Comparison of ENCODE assay signal across 29 cellular contexts in the genomic region with DNA sequence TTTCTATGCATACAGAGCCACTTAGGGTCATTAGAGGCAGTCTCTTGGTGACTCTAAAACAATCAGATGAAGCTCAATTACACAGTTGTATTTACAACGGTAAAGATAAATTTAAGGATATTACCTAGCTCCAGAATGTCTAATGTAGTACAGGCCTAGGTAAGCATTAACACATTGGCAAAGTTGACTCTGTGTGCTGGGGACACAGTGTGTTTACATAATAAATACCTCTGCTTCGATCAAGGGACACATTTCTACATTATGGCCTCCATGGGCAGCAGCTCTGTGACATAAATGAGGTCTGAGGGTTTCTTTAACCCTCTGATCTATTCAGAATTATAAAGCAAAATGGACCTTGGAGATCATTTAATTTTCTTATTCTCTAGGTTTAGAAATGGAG.
"Had no signal": no experiment of that assay in that cellular context is flagged by ENCODE, and none has a peak within 500 bp of the region (broad histone marks: within the 10 kb centered on the region; RNA-seq: fewer than 3 reads in every experiment).

No MANE protein-coding gene starts in this region.

- H3K27ac ChIP-seq: breast epithelium, heart left ventricle, ovary, prostate gland, skin epidermis, upper lobe of right lung had no signal

- H3K36me3 Mint-ChIP-seq: activated CD4-positive, alpha-beta memory T cell treated with anti-CD3 and anti-CD28 coated beads for 36 hours; activated naive CD4-positive, alpha-beta T cell treated with anti-CD3 and anti-CD28 coated beads, Interleukin-2, amount 10 ng/mL, durations not matched to agents 7 days and 5 days; activated naive CD8-positive, alpha-beta T cell treated with anti-CD3 and anti-CD28 coated beads, Interleukin-2, amount 10 ng/mL, durations not matched to agents 7 days and 5 days had no signal

- H3K9me3 Mint-ChIP-seq: activated CD4-positive, alpha-beta memory T cell treated with anti-CD3 and anti-CD28 coated beads for 36 hours; activated CD4-positive, alpha-beta T cell treated with anti-CD3 and anti-CD28 coated beads, Interleukin-2, amount 10 ng/mL, durations not matched to agents 24 days and 14 days; activated naive CD4-positive, alpha-beta T cell treated with anti-CD3 and anti-CD28 coated beads, Interleukin-2, amount 10 ng/mL, durations not matched to agents 7 days and 5 days; activated naive CD8-positive, alpha-beta T cell treated with anti-CD3 and anti-CD28 coated beads, Interleukin-2, amount 10 ng/mL, durations not matched to agents 7 days and 5 days; activated T-cell treated with anti-CD3 and anti-CD28 coated beads, Interleukin-2, amount 50 U/mL, for 24 hours; central memory CD8-positive, alpha-beta T cell; naive thymus-derived CD4-positive, alpha-beta T cell; stimulated activated naive CD8-positive, alpha-beta T cell treated with anti-CD3 and anti-CD28 coated beads, Interleukin-15, Interleukin-2, amounts not matched to agents 100 ng/mL and 50 ng/mL, for 24 hours; T-helper 2 cell treated with Interferon-gamma antibody and Interleukin-4, amounts not matched to agents 5 μg/mL and 100 μg/mL, for 36 hours had no signal

- H3K36me3 ChIP-seq: breast epithelium, heart left ventricle, ovary, prostate gland, upper lobe of right lung had no signal

- H3K4me3 Mint-ChIP-seq: activated CD4-positive, alpha-beta memory T cell treated with anti-CD3 and anti-CD28 coated beads for 36 hours; activated CD4-positive, alpha-beta T cell treated with anti-CD3 and anti-CD28 coated beads, Interleukin-2, amount 10 ng/mL, durations not matched to agents 24 days and 14 days; activated naive CD4-positive, alpha-beta T cell treated with anti-CD3 and anti-CD28 coated beads, Interleukin-2, amount 10 ng/mL, durations not matched to agents 7 days and 5 days; activated naive CD8-positive, alpha-beta T cell treated with anti-CD3 and anti-CD28 coated beads, Interleukin-2, amount 10 ng/mL, durations not matched to agents 7 days and 5 days; activated T-cell treated with anti-CD3 and anti-CD28 coated beads, Interleukin-2, amount 50 U/mL, for 24 hours; central memory CD8-positive, alpha-beta T cell; mesothelial cell of epicardium; naive thymus-derived CD4-positive, alpha-beta T cell; stimulated activated naive CD8-positive, alpha-beta T cell treated with anti-CD3 and anti-CD28 coated beads, Interleukin-15, Interleukin-2, amounts not matched to agents 100 ng/mL and 50 ng/mL, for 24 hours; T-helper 2 cell treated with Interferon-gamma antibody and Interleukin-4, amounts not matched to agents 5 μg/mL and 100 μg/mL, for 36 hours had no signal

- ATAC-seq: heart left ventricle; left ventricle myocardium superior; naive thymus-derived CD4-positive, alpha-beta T cell; sciatic nerve; upper lobe of right lung had no signal

- H3K9me3 ChIP-seq: breast epithelium, ovary, prostate gland, upper lobe of right lung had no signal

- DNase-seq: activated CD4-positive, alpha-beta memory T cell treated with anti-CD3 and anti-CD28 coated beads for 36 hours; activated CD4-positive, alpha-beta T cell treated with anti-CD3 and anti-CD28 coated beads, Interleukin-2, amount 10 ng/mL, durations not matched to agents 24 days and 14 days; activated CD4-positive, CD25-positive, alpha-beta regulatory T cell; activated CD8-positive, alpha-beta memory T cell treated with anti-CD3 and anti-CD28 coated beads, Interleukin-2, amount 50 U/mL, for 48 hours; activated gamma-delta T cell; activated naive CD4-positive, alpha-beta T cell treated with anti-CD3 and anti-CD28 coated beads, Interleukin-2, amount 10 ng/mL, durations not matched to agents 7 days and 5 days; activated naive CD8-positive, alpha-beta T cell treated with anti-CD3 and anti-CD28 coated beads, Interleukin-2, amount 10 ng/mL, durations not matched to agents 7 days and 5 days; activated T-cell treated with anti-CD3 and anti-CD28 coated beads, Interleukin-2, amount 50 U/mL, for 24 hours; dermis blood vessel endothelial cell; effector CD8-positive, alpha-beta T cell; erythroblast; heart left ventricle; kidney glomerular epithelial cell; left ventricle myocardium superior; mammary epithelial cell; naive thymus-derived CD4-positive, alpha-beta T cell; ovary; stimulated activated CD4-positive, alpha-beta T cell treated with anti-CD3 and anti-CD28 coated beads, Interleukin-12 subunit alpha, Interleukin-12 subunit beta, amount 100 ng/mL, for 4 hours; stimulated activated CD4-positive, alpha-beta T cell treated with anti-CD3 and anti-CD28 coated beads, Interleukin-4, amount 100 ng/mL, for 1 hour; T-helper 1 cell; upper lobe of right lung had no signal

- H3K27ac Mint-ChIP-seq: activated CD4-positive, alpha-beta memory T cell treated with anti-CD3 and anti-CD28 coated beads for 36 hours; activated CD4-positive, alpha-beta T cell treated with anti-CD3 and anti-CD28 coated beads, Interleukin-2, amount 10 ng/mL, durations not matched to agents 24 days and 14 days; activated naive CD4-positive, alpha-beta T cell treated with anti-CD3 and anti-CD28 coated beads, Interleukin-2, amount 10 ng/mL, durations not matched to agents 7 days and 5 days; activated naive CD8-positive, alpha-beta T cell treated with anti-CD3 and anti-CD28 coated beads, Interleukin-2, amount 10 ng/mL, durations not matched to agents 7 days and 5 days; activated T-cell treated with anti-CD3 and anti-CD28 coated beads, Interleukin-2, amount 50 U/mL, for 24 hours; mesothelial cell of epicardium; naive thymus-derived CD4-positive, alpha-beta T cell; stimulated activated naive CD8-positive, alpha-beta T cell treated with anti-CD3 and anti-CD28 coated beads, Interleukin-15, Interleukin-2, amounts not matched to agents 100 ng/mL and 50 ng/mL, for 24 hours; T-helper 2 cell treated with Interferon-gamma antibody and Interleukin-4, amounts not matched to agents 5 μg/mL and 100 μg/mL, for 36 hours had no signal

- H3K4me3 ChIP-seq: breast epithelium, heart left ventricle, ovary, prostate gland, skin epidermis, upper lobe of right lung had no signal

- H3K27me3 Mint-ChIP-seq: activated CD4-positive, alpha-beta memory T cell treated with anti-CD3 and anti-CD28 coated beads for 36 hours; activated T-cell treated with anti-CD3 and anti-CD28 coated beads, Interleukin-2, amount 50 U/mL, for 24 hours; central memory CD8-positive, alpha-beta T cell; stimulated activated naive CD8-positive, alpha-beta T cell treated with anti-CD3 and anti-CD28 coated beads, Interleukin-15, Interleukin-2, amounts not matched to agents 100 ng/mL and 50 ng/mL, for 24 hours had no signal

- H3K27me3 ChIP-seq: breast epithelium, heart left ventricle, ovary, upper lobe of right lung had no signal

- H3K4me1 Mint-ChIP-seq: activated CD4-positive, alpha-beta T cell treated with anti-CD3 and anti-CD28 coated beads, Interleukin-2, amount 10 ng/mL, durations not matched to agents 24 days and 14 days; activated naive CD4-positive, alpha-beta T cell treated with anti-CD3 and anti-CD28 coated beads, Interleukin-2, amount 10 ng/mL, durations not matched to agents 7 days and 5 days; activated naive CD8-positive, alpha-beta T cell treated with anti-CD3 and anti-CD28 coated beads, Interleukin-2, amount 10 ng/mL, durations not matched to agents 7 days and 5 days; mesothelial cell of epicardium had no signal

- H3K4me1 ChIP-seq: breast epithelium, prostate gland, upper lobe of right lung had no signal
